ENCODE assay signal across 10 cellular contexts in the genomic region with DNA sequence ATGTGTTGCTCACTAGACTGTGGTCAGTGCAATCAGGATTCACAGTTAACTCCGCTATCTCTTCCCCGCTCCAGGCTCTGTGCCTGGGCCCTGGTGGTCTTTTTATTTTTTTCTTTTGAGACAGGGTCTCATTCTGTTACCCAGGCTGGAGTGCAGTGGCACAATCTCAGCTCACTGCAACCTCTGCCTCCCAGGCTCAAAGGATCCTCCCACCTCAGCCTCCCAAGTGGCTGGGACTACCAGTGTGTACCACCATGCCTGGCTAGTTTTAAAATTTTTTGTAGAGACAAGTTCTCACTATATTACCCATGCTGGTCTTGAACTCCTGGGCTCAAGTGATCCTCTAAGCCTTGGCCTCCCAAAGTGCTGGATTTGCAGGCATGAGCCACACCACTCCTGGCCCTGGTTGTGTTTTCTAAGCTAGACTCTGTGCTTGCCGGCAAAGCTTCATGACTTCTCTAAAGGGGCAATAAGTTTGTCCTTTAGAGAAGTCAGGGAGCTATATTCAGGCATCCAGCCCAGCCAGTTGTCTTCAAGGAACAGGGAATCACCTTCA. TPM values are rescaled to one million over a fixed set of nuclear protein-coding genes. Genes with fewer than 3 reads are reported as not detected.
DNase-seq lines count a peak whose midpoint lies in the region; ATAC-seq, FAIRE-seq and TF ChIP-seq lines count a peak whose summit lies in the region.
"Had no signal": no experiment of that assay in that cellular context is flagged by ENCODE, and none has a peak within 500 bp of the region (broad histone marks: within the 10 kb centered on the region; RNA-seq: fewer than 3 reads in every experiment).

No MANE protein-coding gene starts in this region.

- H3K27me3 ChIP-seq in mucosa of stomach (ENCODE audit: control insufficient read depth, insufficient read depth, low read length) (peaks cover 44% of the 10 kb centered on the region), transverse colon (peaks cover 22% of the 10 kb centered on the region)

- no peaks in the 10 kb centered on the region for H3K36me3 ChIP-seq in mucosa of stomach (ENCODE audit: control insufficient read depth, insufficient read depth, low read length)
- no peaks in the 10 kb centered on the region for H3K36me3 ChIP-seq in transverse colon

- peak overlapping the region; percentile 82 to 92 (median 87) for H3K27ac ChIP-seq in transverse colon

- no peaks in the 10 kb centered on the region for H3K27me3 Mint-ChIP-seq in activated naive CD4-positive, alpha-beta T cell treated with anti-CD3 and anti-CD28 coated beads, Interleukin-2, amount 50 U/mL, for 24 hours
- H3K27me3 Mint-ChIP-seq in activated naive CD8-positive, alpha-beta T cell treated with anti-CD3 and anti-CD28 coated beads for 36 hours: peaks cover 3% of the 10 kb centered on the region

- peaks cover 2% of the 10 kb centered on the region for H3K36me3 Mint-ChIP-seq in activated naive CD4-positive, alpha-beta T cell treated with anti-CD3 and anti-CD28 coated beads, Interleukin-2, amount 50 U/mL, for 24 hours
- peaks cover 45% of the 10 kb centered on the region for H3K36me3 Mint-ChIP-seq in activated naive CD8-positive, alpha-beta T cell treated with anti-CD3 and anti-CD28 coated beads for 36 hours

- no peak for ATAC-seq in GM19463 (IDR thresholded peaks at IDR 0.05; ENCODE audit: unreplicated experiment)

- peak overlapping the region; percentile 18 for H3K4me3 ChIP-seq in mucosa of stomach (ENCODE audit: low read length)
- H3K4me3 ChIP-seq in transverse colon: peak overlapping the region in 3 of 4 donors; percentile 45 to 57 (median 50)

- no peak for FAIRE-seq in RCC 7860 (lab: Jason Lieb, UNC)
- FAIRE-seq: urothelium cell line had no signal

- no peaks in the 10 kb centered on the region for H3K9me3 Mint-ChIP-seq in activated naive CD4-positive, alpha-beta T cell treated with anti-CD3 and anti-CD28 coated beads, Interleukin-2, amount 50 U/mL, for 24 hours
- H3K9me3 Mint-ChIP-seq in activated naive CD8-positive, alpha-beta T cell treated with anti-CD3 and anti-CD28 coated beads for 36 hours: no peaks in the 10 kb centered on the region

- intact Hi-C loops in transverse colon (cut with DNase I; ENCODE audit: low total_unique reads): no loop called here

- TF ChIP-seq CTCF in transverse colon (IDR thresholded peaks at IDR 0.05): no peak

- TF ChIP-seq POLR2A in transverse colon (IDR thresholded peaks at IDR 0.05): no peak

- H3K4me1 Mint-ChIP-seq in activated naive CD4-positive, alpha-beta T cell treated with anti-CD3 and anti-CD28 coated beads, Interleukin-2, amount 50 U/mL, for 24 hours: peaks cover 87% of the 10 kb centered on the region
- peaks cover 66% of the 10 kb centered on the region for H3K4me1 Mint-ChIP-seq in activated naive CD8-positive, alpha-beta T cell treated with anti-CD3 and anti-CD28 coated beads for 36 hours

- H3K27ac Mint-ChIP-seq in activated naive CD4-positive, alpha-beta T cell treated with anti-CD3 and anti-CD28 coated beads, Interleukin-2, amount 50 U/mL, for 24 hours: peak overlapping the region; percentile 98
- peak overlapping the region; percentile 97 for H3K27ac Mint-ChIP-seq in activated naive CD8-positive, alpha-beta T cell treated with anti-CD3 and anti-CD28 coated beads for 36 hours

- 53 to 55% methylated on average over 2 to 3 of the region's 3 CpGs for WGBS in transverse colon (ENCODE audit: low coverage in 1 of 2), 2 donors

- H3K4me1 ChIP-seq in mucosa of stomach (ENCODE audit: control insufficient read depth, insufficient read depth, low read length): peaks cover 18% of the 10 kb centered on the region
- H3K4me1 ChIP-seq in transverse colon: peaks cover 5 to 36% (median 10%) of the 10 kb centered on the region in 4 donors

- peak overlapping the region; percentile 71 for H3K9ac ChIP-seq in mucosa of stomach (ENCODE audit: low read length)

- DNase-seq in activated naive CD4-positive, alpha-beta T cell treated with anti-CD3 and anti-CD28 coated beads, Interleukin-2, amount 50 U/mL, for 16 hours: no peak
- no peak for DNase-seq in activated naive CD8-positive, alpha-beta T cell treated with anti-CD3 and anti-CD28 coated beads for 36 hours
- no peak for DNase-seq in transverse colon
- no peak for DNase-seq in GOT3 (lab: John Stamatoyannopoulos, UW)
- DNase-seq in RCC 7860 (ENCODE audit: low spot score): no peak

- TF ChIP-seq EP300 in transverse colon (IDR thresholded peaks at IDR 0.05; ENCODE audit: low read depth): no peak

- H3K9me3 ChIP-seq in mucosa of stomach (ENCODE audit: control insufficient read depth, low read length): no peaks in the 10 kb centered on the region
- H3K9me3 ChIP-seq in transverse colon: no peaks in the 10 kb centered on the region

- in situ Hi-C loops in transverse colon (cut with MboI; ENCODE audit: low pct_ligation_motif_present in 1 of 4, low pct_unique_long_range_greater_than_20kb in 1 of 4, low sequenced_read_pairs in 3 of 4): no loop called here

- H3K4me3 Mint-ChIP-seq in activated naive CD4-positive, alpha-beta T cell treated with anti-CD3 and anti-CD28 coated beads, Interleukin-2, amount 50 U/mL, for 24 hours: peak overlapping the region; percentile 94
- peak overlapping the region; percentile 93 for H3K4me3 Mint-ChIP-seq in activated naive CD8-positive, alpha-beta T cell treated with anti-CD3 and anti-CD28 coated beads for 36 hours

RNA-seq across cellular contexts. Expression of gene RCSD1, which starts 1.4 kb away (rescaled TPM):
- total RNA-seq in activated naive CD8-positive, alpha-beta T cell treated with anti-CD3 and anti-CD28 coated beads for 36 hours: 10 to 100 TPM; 56.4 to 58.2 TPM
- total RNA-seq in transverse colon: 10 to 100 TPM in 2 of 4 donors, 1 to 10 TPM in 2; 6.0 to 29.2 (median 15.9) TPM
- total RNA-seq: HT1080 had no signal
